ENCODE assay signal across 8 cellular contexts in the genomic region with DNA sequence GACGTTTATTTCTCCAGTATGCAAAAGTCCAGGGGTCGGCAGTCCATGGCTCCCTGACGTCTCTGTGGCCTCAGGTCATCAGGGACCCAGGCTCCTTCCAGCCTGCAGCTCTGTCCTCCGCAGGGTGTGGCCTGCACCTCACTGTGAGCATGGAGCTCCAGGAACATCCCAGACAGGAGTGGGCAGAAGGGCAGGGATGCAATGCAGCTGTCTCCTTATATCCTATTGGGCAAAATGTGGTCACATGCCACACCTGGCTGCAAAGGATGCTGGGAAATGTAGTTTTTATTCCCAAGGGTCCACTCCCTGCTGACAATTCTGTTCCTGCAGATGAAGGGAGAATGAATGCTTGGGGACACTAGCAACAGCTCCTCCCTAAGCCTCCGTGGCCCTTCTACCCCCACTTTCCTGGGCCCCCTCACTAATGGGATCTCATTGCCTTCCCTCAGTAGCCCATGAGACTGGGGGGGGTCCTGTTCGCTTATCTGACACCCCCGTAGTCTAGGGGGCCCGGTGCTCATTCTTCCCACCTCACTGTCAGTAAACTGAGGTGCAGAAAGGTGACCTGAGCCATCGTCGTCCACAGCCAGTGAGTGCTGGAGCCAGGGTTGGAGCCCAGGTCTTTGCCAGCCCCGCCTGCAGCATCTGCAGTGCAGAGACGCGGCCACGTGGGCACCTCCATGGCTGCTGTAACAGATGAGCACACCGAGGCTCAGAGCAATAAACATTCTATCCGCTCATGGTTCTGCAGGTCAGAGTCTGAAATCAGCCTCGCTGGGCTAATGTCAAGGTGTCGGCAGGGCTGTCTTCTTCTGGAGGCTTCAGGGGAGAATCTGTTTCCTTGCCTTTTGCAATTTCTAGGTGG. TPM values are rescaled to one million over a fixed set of nuclear protein-coding genes. Genes with fewer than 3 reads are reported as not detected.
DNase-seq lines count a peak whose midpoint lies in the region; ATAC-seq and TF ChIP-seq lines count a peak whose summit lies in the region.

No MANE protein-coding gene starts in this region.

- no peaks in the 10 kb centered on the region for H3K9me3 Mint-ChIP-seq in nephron progenitor cell
- no peaks in the 10 kb centered on the region for H3K9me3 Mint-ChIP-seq in CD4-positive, alpha-beta memory T cell

- no peaks in the 10 kb centered on the region for H3K36me3 Mint-ChIP-seq in nephron progenitor cell (ENCODE audit: low read depth)
- H3K36me3 Mint-ChIP-seq in CD4-positive, alpha-beta memory T cell, result no peaks in the 10 kb centered on the region

- H3K27me3 Mint-ChIP-seq in nephron progenitor cell (ENCODE audit: low read depth, poor library complexity), result peaks cover 28% of the 10 kb centered on the region
- H3K27me3 Mint-ChIP-seq in CD4-positive, alpha-beta memory T cell, result peaks cover 0 to 2% of the 10 kb centered on the region in 2 donors

- peaks cover 0 to 13% of the 10 kb centered on the region in 2 donors for H3K4me1 ChIP-seq in right atrium auricular region
- H3K4me1 ChIP-seq in CD4-positive, alpha-beta memory T cell (ENCODE audit: insufficient read depth, low read length), result peaks cover 8% of the 10 kb centered on the region

- H3K9me3 ChIP-seq in right atrium auricular region, result no peaks in the 10 kb centered on the region
- no peaks in the 10 kb centered on the region for H3K9me3 ChIP-seq in CD4-positive, alpha-beta memory T cell (ENCODE audit: control insufficient read depth in 1 of 2, low read length in 2 of 2)

- H3K4me1 Mint-ChIP-seq in nephron progenitor cell, result peaks cover 14% of the 10 kb centered on the region
- H3K4me1 Mint-ChIP-seq in CD4-positive, alpha-beta memory T cell, result peaks cover 6 to 19% (median 10%) of the 10 kb centered on the region in 4 donors

- DNase-seq in left ventricle myocardium superior, result no peak
- DNase-seq in right atrium auricular region (ENCODE audit: low spot score), result no peak
- DNase-seq in NCI-H2171 treated with DMSO at 0.1 percent for 48 hours (lab: John Stamatoyannopoulos, UW), result peak; percentile 66
- peak; percentile 62 for DNase-seq in astrocyte of the hippocampus (ENCODE audit: low read depth, low spot score)
- DNase-seq in nephron progenitor cell, result peak; percentile 70
- no peak for DNase-seq in dedifferentiated amniotic fluid mesenchymal stem cell (ENCODE audit: extremely low spot score)
- no peak for DNase-seq in CD4-positive, alpha-beta memory T cell

- intact Hi-C loops in left ventricle myocardium superior (cut with micrococcal nuclease), result loop anchor here (10.0 kb wide), 1 partner anchor 349 kb away; no protein-coding TSS in a partner anchor
- intact Hi-C loops in CD4-positive, alpha-beta memory T cell (cut with micrococcal nuclease), result no loop called here

- H3K4me3 ChIP-seq in right atrium auricular region, result no peak overlapping the region
- H3K4me3 ChIP-seq in CD4-positive, alpha-beta memory T cell (ENCODE audit: low read length in 2 of 2), result no peak overlapping the region

- TF ChIP-seq CTCF in right atrium auricular region (IDR thresholded peaks at IDR 0.05) (no peak), nephron progenitor cell (IDR thresholded peaks at IDR 0.05) (no peak)

- H3K27me3 ChIP-seq in right atrium auricular region, result no peaks in the 10 kb centered on the region
- H3K27me3 ChIP-seq in CD4-positive, alpha-beta memory T cell (ENCODE audit: insufficient read depth, low read length), result no peaks in the 10 kb centered on the region

- POLR2A ChIA-PET in CD4-positive, alpha-beta memory T cell (lab: Charles Lee; ENCODE audit: partially characterized antibody), result interaction anchor here (0.9 to 1.2 kb wide), 2 partner anchors 30 to 164 kb away, joined by 3 read pairs; a partner anchor contains a TSS

- no peak overlapping the region for H3K27ac Mint-ChIP-seq in nephron progenitor cell
- H3K27ac Mint-ChIP-seq in CD4-positive, alpha-beta memory T cell, result no peak overlapping the region

- peak; percentile 11 for ATAC-seq in left ventricle myocardium superior
- ATAC-seq in GM18520 (IDR thresholded peaks at IDR 0.05; ENCODE audit: unreplicated experiment), result no peak

- no peak overlapping the region for H3K4me3 Mint-ChIP-seq in nephron progenitor cell
- H3K4me3 Mint-ChIP-seq in CD4-positive, alpha-beta memory T cell, result no peak overlapping the region

- CTCF ChIA-PET in CD4-positive, alpha-beta memory T cell (lab: Charles Lee; ENCODE audit: partially characterized antibody), result interaction anchor here (8.2 to 11.0 kb wide), 2 partner anchors 32 to 355 kb away, joined by 114 to 204 read pairs; a partner anchor contains a TSS

- H3K27ac ChIP-seq in right atrium auricular region, result no peak overlapping the region
- no peak overlapping the region for H3K27ac ChIP-seq in CD4-positive, alpha-beta memory T cell (ENCODE audit: low read depth, low read length)

- no peaks in the 10 kb centered on the region for H3K36me3 ChIP-seq in right atrium auricular region
- no peaks in the 10 kb centered on the region for H3K36me3 ChIP-seq in CD4-positive, alpha-beta memory T cell (ENCODE audit: insufficient read depth, low read length)

RNA-seq across cellular contexts. Expression of a gene that starts 5.9 kb away (rescaled TPM):
- total RNA-seq in left ventricle myocardium superior (62.7 TPM), right atrium auricular region (10 to 100 TPM; 17.8 to 18.4 TPM)
- 10 to 100 TPM; 35.3 to 36.0 TPM for total RNA-seq in CD4-positive, alpha-beta memory T cell
- 10 to 100 TPM; 57.7 to 77.2 TPM for polyA plus RNA-seq in CD4-positive, alpha-beta memory T cell

RNA-seq across cellular contexts. Expression of a gene that starts 30.6 kb away (rescaled TPM):
- total RNA-seq in left ventricle myocardium superior, result 34.6 TPM
- 10 to 100 TPM; 20.8 to 27.0 TPM for total RNA-seq in right atrium auricular region
- 10 to 100 TPM; 46.4 to 49.0 TPM for total RNA-seq in CD4-positive, alpha-beta memory T cell
- 1 to 10 TPM; 2.8 to 4.7 TPM for polyA plus RNA-seq in CD4-positive, alpha-beta memory T cell

Comparison
In these comparisons a context has a peak if more than half of its experiments do, and no peak if none do; other contexts are left out.
1. DNase-seq: peak in NCI-H2171 treated with DMSO at 0.1 percent for 48 hours (single experiment), astrocyte of the hippocampus (single experiment) and nephron progenitor cell (single experiment); none in left ventricle myocardium superior (single experiment), right atrium auricular region (single experiment), dedifferentiated amniotic fluid mesenchymal stem cell (single experiment) and CD4-positive, alpha-beta memory T cell (0 of 5).